Comparison of ENCODE assay signal across 8 cellular contexts in genomic region chr15:88657326-88658069, GRCh38. TPM values are rescaled to one million over a fixed set of nuclear protein-coding genes. Genes with fewer than 3 reads are reported as not detected.
A peak's percentile ranks its signal among the peaks of the same experiment; 100 is the strongest.
DNase-seq lines count a peak whose midpoint lies in the region; ATAC-seq and TF ChIP-seq lines count a peak whose summit lies in the region.

No MANE protein-coding gene starts in this region.

- intact Hi-C loops in heart right ventricle (cut with DNase I): loop anchor here (1.0 to 10.0 kb wide), 6 partner anchors 175 to 237 kb away; partner anchors contain the start of gene HAPLN3 (in 2 of the 10)
- intact Hi-C loops in gastrocnemius medialis (cut with DNase I; ENCODE audit: low total_unique reads): loop anchor here (1.0 kb wide), 1 partner anchor 177 kb away; no protein-coding TSS in a partner anchor

- WGBS in heart right ventricle, 2 donors: 39 to 40% methylated on average over 13 of the region's 13 CpGs

- H3K9me3 ChIP-seq in WERI-Rb-1 (ENCODE audit: severe bottlenecking): no peaks in the 10 kb centered on the region
- H3K9me3 ChIP-seq in heart right ventricle: peaks cover 0 to 5% (median 0%) of the 10 kb centered on the region in 11 donors
- no peaks in the 10 kb centered on the region for H3K9me3 ChIP-seq in gastrocnemius medialis

- peak; percentile 50 for DNase-seq in NCI-H748 (lab: John Stamatoyannopoulos, UW; ENCODE audit: unreplicated experiment)
- DNase-seq in NCI-H748 treated with DMSO at 0.1 percent for 48 hours (lab: John Stamatoyannopoulos, UW): no peak
- DNase-seq in WERI-Rb-1: peak; percentile 56
- no peak for DNase-seq in heart right ventricle
- no peak for DNase-seq in gastrocnemius medialis
- DNase-seq in effector CD4-positive, alpha-beta T cell: no peak
- DNase-seq in activated CD4-positive, alpha-beta T cell treated with anti-CD3 and anti-CD28 coated beads for 1 hour: no peak

- in situ Hi-C loops in gastrocnemius medialis (cut with MboI; ENCODE audit: low sequenced_read_pairs in 4 of 4): loop anchor here in 2 of 4 donors (25.0 kb wide), 1 partner anchor 180 kb away; no protein-coding TSS in a partner anchor

- no peak overlapping the region for H3K27ac ChIP-seq in WERI-Rb-1
- H3K27ac ChIP-seq in heart right ventricle: no peak overlapping the region
- no peak overlapping the region for H3K27ac ChIP-seq in gastrocnemius medialis

- TF ChIP-seq POLR2A in gastrocnemius medialis (IDR thresholded peaks at IDR 0.05): no peak

- peak; percentile 30 for ATAC-seq in HG03432 (IDR thresholded peaks at IDR 0.05; ENCODE audit: unreplicated experiment)
- peak in 6 of 8 donors; percentile 32 to 58 (median 54) for ATAC-seq in heart right ventricle
- ATAC-seq in gastrocnemius medialis: no peak

- TF ChIP-seq CTCF in WERI-Rb-1 (IDR thresholded peaks at IDR 0.05; ENCODE audit: low read depth, low read length): peak; percentile 86
- TF ChIP-seq CTCF in heart right ventricle (IDR thresholded peaks at IDR 0.05): peak; percentile 53 to 77 (median 74)
- TF ChIP-seq CTCF in gastrocnemius medialis (IDR thresholded peaks at IDR 0.05 in 4 of 5, conservative IDR thresholded peaks at IDR 0.05 in 1 of 5): peak; percentile 20 to 70 (median 54)

- no peaks in the 10 kb centered on the region for H3K36me3 ChIP-seq in WERI-Rb-1
- H3K36me3 ChIP-seq in heart right ventricle: peaks cover 0 to 5% (median 0%) of the 10 kb centered on the region in 9 donors
- H3K36me3 ChIP-seq in gastrocnemius medialis: no peaks in the 10 kb centered on the region

- H3K4me3 ChIP-seq in WERI-Rb-1 (ENCODE audit: low read depth, low read length): no peak overlapping the region
- no peak overlapping the region for H3K4me3 ChIP-seq in heart right ventricle
- no peak overlapping the region for H3K4me3 ChIP-seq in gastrocnemius medialis

- H3K4me1 ChIP-seq in heart right ventricle (peaks cover 0 to 14% (median 4%) of the 10 kb centered on the region in 9 donors), gastrocnemius medialis (peaks cover 0 to 2% of the 10 kb centered on the region in 2 donors)

- H3K27me3 ChIP-seq in WERI-Rb-1 (ENCODE audit: insufficient read depth, low read depth, severe bottlenecking) (no peaks in the 10 kb centered on the region), heart right ventricle (no peaks in the 10 kb centered on the region), gastrocnemius medialis (no peaks in the 10 kb centered on the region)

RNA-seq across cellular contexts. Expression of gene ISG20, which starts 18.7 kb away (rescaled TPM):
- total RNA-seq in heart right ventricle (10 to 100 TPM in 1 of 10 donors, 1 to 10 TPM in 9; 2.0 to 23.0 (median 4.5) TPM), gastrocnemius medialis (1 to 10 TPM; 1.2 to 9.2 (median 1.6) TPM)
- polyA plus RNA-seq in heart right ventricle: 10 to 100 TPM in 1 of 2 donors, 1 to 10 TPM in 1; 3.6 to 13.8 TPM

RNA-seq across cellular contexts. Expression of gene AEN, which starts 36.4 kb away (rescaled TPM):
- 1 to 10 TPM; 4.0 to 9.5 (median 5.6) TPM for total RNA-seq in heart right ventricle
- 10 to 100 TPM in 1 of 2 donors, 1 to 10 TPM in 1; 3.4 to 13.2 TPM for polyA plus RNA-seq in heart right ventricle
- total RNA-seq in gastrocnemius medialis: 10 to 100 TPM; 16.1 to 19.2 (median 17.3) TPM

Comparison
In these comparisons a context has a peak if more than half of its experiments do, and no peak if none do; other contexts are left out.
1. DNase-seq: peak in NCI-H748 (single experiment) and WERI-Rb-1 (single experiment); none in NCI-H748 treated with DMSO at 0.1 percent for 48 hours (single experiment), heart right ventricle (0 of 2), gastrocnemius medialis (0 of 2), effector CD4-positive, alpha-beta T cell (single experiment) and activated CD4-positive, alpha-beta T cell treated with anti-CD3 and anti-CD28 coated beads for 1 hour (single experiment).
2. ATAC-seq: peak in HG03432 (single experiment) and heart right ventricle (6 of 8); none in gastrocnemius medialis (0 of 2).
3. Peak in every context shown above with its lines, with median percentiles within 50 percentile points of each other: CTCF ChIP-seq.